In genomic region chr2:17600805-17601204, GRCh38 we compare ENCODE assay signal across 26 cellular contexts.
DNase-seq lines count a peak whose midpoint lies in the region; ATAC-seq and TF ChIP-seq lines count a peak whose summit lies in the region.
"Had no signal": no experiment of that assay in that cellular context is flagged by ENCODE, and none has a peak within 500 bp of the region (broad histone marks: within the 10 kb centered on the region; RNA-seq: fewer than 3 reads in every experiment).

No MANE protein-coding gene starts in this region.

- no peaks in the 10 kb centered on the region for H3K36me3 Mint-ChIP-seq in osteocyte (ENCODE audit: unreplicated experiment)
- H3K36me3 Mint-ChIP-seq: CD14-positive monocyte; CD4-positive, alpha-beta memory T cell; CD4-positive, CD25-positive, alpha-beta regulatory T cell had no signal

- no peaks in the 10 kb centered on the region for H3K9me3 ChIP-seq in left ventricle myocardium inferior (replicated peaks)
- H3K9me3 ChIP-seq in right cardiac atrium (ENCODE audit: control insufficient read depth, low read length), result no peaks in the 10 kb centered on the region
- H3K9me3 ChIP-seq: BE2C, BLaER1 had no signal

- no peaks in the 10 kb centered on the region for H3K9me3 Mint-ChIP-seq in osteocyte (ENCODE audit: unreplicated experiment)
- H3K9me3 Mint-ChIP-seq: CD4-positive, alpha-beta memory T cell; CD8-positive, alpha-beta memory T cell had no signal

- H3K4me1 Mint-ChIP-seq in osteocyte (ENCODE audit: unreplicated experiment), result no peaks in the 10 kb centered on the region
- H3K4me1 Mint-ChIP-seq: CD14-positive monocyte; CD4-positive, alpha-beta memory T cell; CD4-positive, CD25-positive, alpha-beta regulatory T cell; CD8-positive, alpha-beta memory T cell had no signal

- H3K4me1 ChIP-seq in left ventricle myocardium inferior (peaks cover 9% of the 10 kb centered on the region), right cardiac atrium (ENCODE audit: control insufficient read depth, insufficient read depth, low read length) (no peaks in the 10 kb centered on the region)
- H3K4me1 ChIP-seq: BE2C, BLaER1 had no signal

- ATAC-seq in left ventricle myocardium superior (peak; percentile 32), right cardiac atrium (peak; percentile 62 to 68), Right ventricle myocardium inferior (no peak), HG03460 (IDR thresholded peaks at IDR 0.05; ENCODE audit: unreplicated experiment) (no peak)
- ATAC-seq: GM12878 had no signal

- H3K27ac Mint-ChIP-seq in osteocyte (ENCODE audit: unreplicated experiment), result no peak overlapping the region
- H3K27ac Mint-ChIP-seq: CD14-positive monocyte; CD4-positive, alpha-beta memory T cell; CD4-positive, CD25-positive, alpha-beta regulatory T cell; CD8-positive, alpha-beta memory T cell had no signal

- TF ChIP-seq CTCF in left ventricle myocardium inferior (IDR thresholded peaks at IDR 0.05; ENCODE audit: borderline replicate concordance), result no peak
- TF ChIP-seq CTCF in osteocyte (IDR thresholded peaks at IDR 0.05), result no peak

- no peaks in the 10 kb centered on the region for H3K27me3 Mint-ChIP-seq in osteocyte (ENCODE audit: unreplicated experiment)
- H3K27me3 Mint-ChIP-seq: CD4-positive, CD25-positive, alpha-beta regulatory T cell had no signal

- no peaks in the 10 kb centered on the region for H3K36me3 ChIP-seq in left ventricle myocardium inferior
- H3K36me3 ChIP-seq: BE2C, BLaER1 had no signal

- H3K27ac ChIP-seq in left ventricle myocardium inferior (replicated peaks), result no peak overlapping the region
- H3K27ac ChIP-seq in right cardiac atrium (ENCODE audit: low read length), result peak overlapping the region; percentile 18
- H3K27ac ChIP-seq: BLaER1 had no signal

- H3K4me3 ChIP-seq in left ventricle myocardium inferior (no peak overlapping the region), right cardiac atrium (ENCODE audit: low read length) (no peak overlapping the region)
- H3K4me3 ChIP-seq: BLaER1, GM12878 had no signal

- DNase-seq in left ventricle myocardium superior, result no peak
- no peak for DNase-seq in left ventricle myocardium inferior
- DNase-seq in right cardiac atrium, result no peak
- no peak for DNase-seq in Right ventricle myocardium inferior (ENCODE audit: missing footprints)
- peak; percentile 12 for DNase-seq in islet precursor cell
- peak; percentile 1 for DNase-seq in osteocyte (ENCODE audit: extremely low spot score, unreplicated experiment)
- DNase-seq in central memory CD4-positive, alpha-beta T cell, result no peak
- DNase-seq: 8988T; ACHN; BE2C; C1 segment of cervical spinal cord; CD4-positive, alpha-beta memory T cell; CD4-positive, CD25-positive, alpha-beta regulatory T cell; CD8-positive, alpha-beta memory T cell; COR-L47; DMS 273 treated with DMSO at 0.1 percent for 48 hours; DMS153; DMS53; DMS79; DND-41; EL; GDM1 had no signal

- H3K4me3 Mint-ChIP-seq in osteocyte (ENCODE audit: unreplicated experiment), result no peak overlapping the region
- H3K4me3 Mint-ChIP-seq: CD14-positive monocyte; CD4-positive, alpha-beta memory T cell; CD4-positive, CD25-positive, alpha-beta regulatory T cell; CD8-positive, alpha-beta memory T cell had no signal

- intact Hi-C loops in left ventricle myocardium superior (cut with micrococcal nuclease) (no loop called here), left ventricle myocardium inferior (cut with micrococcal nuclease) (no loop called here), right cardiac atrium (cut with DNase I) (no loop called here), Right ventricle myocardium inferior (cut with DNase I) (no loop called here)

- H3K27me3 ChIP-seq in left ventricle myocardium inferior (ENCODE audit: low read depth), result no peaks in the 10 kb centered on the region
- no peaks in the 10 kb centered on the region for H3K27me3 ChIP-seq in right cardiac atrium (ENCODE audit: control insufficient read depth, insufficient read depth)
- H3K27me3 ChIP-seq: BE2C, BLaER1 had no signal

Comparison
In these comparisons a context has a peak if more than half of its experiments do, and no peak if none do; other contexts are left out.
1. ATAC-seq: peak in left ventricle myocardium superior (single experiment) and right cardiac atrium (2 of 2); none in Right ventricle myocardium inferior (single experiment) and HG03460 (single experiment).
2. DNase-seq: peak in islet precursor cell (single experiment) and osteocyte (single experiment); none in left ventricle myocardium superior (single experiment), left ventricle myocardium inferior (single experiment), right cardiac atrium (0 of 3), Right ventricle myocardium inferior (single experiment) and central memory CD4-positive, alpha-beta T cell (single experiment).